10 cellular contexts compared by ENCODE assay signal in genomic region chr3:110343945-110344344, GRCh38.
DNase-seq lines count a peak whose midpoint lies in the region; ATAC-seq and TF ChIP-seq lines count a peak whose summit lies in the region.
"Had no signal": no experiment of that assay in that cellular context is flagged by ENCODE, and none has a peak within 500 bp of the region (broad histone marks: within the 10 kb centered on the region; RNA-seq: fewer than 3 reads in every experiment).

No MANE protein-coding gene starts in this region.

- H2AFZ ChIP-seq in ACC112 (ENCODE audit: low read length, unreplicated experiment), result peak overlapping the region; percentile 31

- H3K9me3 Mint-ChIP-seq in activated T-helper 17 cell treated with anti-CD3 and anti-CD28 coated beads, Interleukin-2, amount 50 U/mL, for 72 hours, result no peaks in the 10 kb centered on the region
- H3K9me3 Mint-ChIP-seq in glutamatergic neuron (ENCODE audit: unreplicated experiment), result no peaks in the 10 kb centered on the region

- no peak overlapping the region for H3K27ac Mint-ChIP-seq in activated T-helper 17 cell treated with anti-CD3 and anti-CD28 coated beads, Interleukin-2, amount 50 U/mL, for 72 hours
- no peak overlapping the region for H3K27ac Mint-ChIP-seq in glutamatergic neuron (ENCODE audit: unreplicated experiment)

- TF ChIP-seq CTCF in glutamatergic neuron (IDR thresholded peaks at IDR 0.05; ENCODE audit: partially characterized antibody, unreplicated experiment), result no peak

- no peak overlapping the region for H3K4me3 Mint-ChIP-seq in activated T-helper 17 cell treated with anti-CD3 and anti-CD28 coated beads, Interleukin-2, amount 50 U/mL, for 72 hours
- no peak overlapping the region for H3K4me3 Mint-ChIP-seq in glutamatergic neuron (ENCODE audit: unreplicated experiment)

- DNase-seq in T1000 (lab: John Stamatoyannopoulos, UW) (no peak), activated gamma-delta T cell treated with Interleukin-2 at 50 U/mL for 16 hours (no peak), GM19240 (ENCODE audit: insufficient read length, low spot score) (no peak), glutamatergic neuron (no peak)
- DNase-seq: activated effector memory CD4-positive, alpha-beta T cell treated with anti-CD3 and anti-CD28 coated beads, Interleukin-2, amount 50 U/mL, for 16 hours; NCI-H1048 had no signal

- H3K36me3 ChIP-seq in ACC112 (ENCODE audit: insufficient read depth, low read length), result no peaks in the 10 kb centered on the region

- H3K79me2 ChIP-seq in ACC112 (ENCODE audit: control insufficient read depth, insufficient read depth, low read length, unreplicated experiment), result no peaks in the 10 kb centered on the region

- ATAC-seq in GM19463 (IDR thresholded peaks at IDR 0.05; ENCODE audit: unreplicated experiment) (peak; percentile 91), HG03045 (IDR thresholded peaks at IDR 0.05; ENCODE audit: unreplicated experiment) (peak; percentile 79)
- peak; percentile 29 for ATAC-seq in activated T-helper 17 cell treated with anti-CD3 and anti-CD28 coated beads, Interleukin-2, amount 50 U/mL, for 72 hours (replicated peaks)

- H3K4me1 ChIP-seq in ACC112 (ENCODE audit: control insufficient read depth, insufficient read depth, low read length, unreplicated experiment), result peaks cover 20% of the 10 kb centered on the region

- no peak overlapping the region for H3K27ac ChIP-seq in ACC112 (ENCODE audit: low read depth, low read length)

- no peaks in the 10 kb centered on the region for H3K27me3 Mint-ChIP-seq in activated T-helper 17 cell treated with anti-CD3 and anti-CD28 coated beads, Interleukin-2, amount 50 U/mL, for 72 hours
- no peaks in the 10 kb centered on the region for H3K27me3 Mint-ChIP-seq in glutamatergic neuron (ENCODE audit: unreplicated experiment)

- H3K4me3 ChIP-seq in ACC112 (ENCODE audit: low read depth, low read length), result no peak overlapping the region

- H3K27me3 ChIP-seq in ACC112 (ENCODE audit: insufficient read depth, low read length), result no peaks in the 10 kb centered on the region

- H3K4me1 Mint-ChIP-seq in activated T-helper 17 cell treated with anti-CD3 and anti-CD28 coated beads, Interleukin-2, amount 50 U/mL, for 72 hours, result no peaks in the 10 kb centered on the region
- no peaks in the 10 kb centered on the region for H3K4me1 Mint-ChIP-seq in glutamatergic neuron (ENCODE audit: low read depth, unreplicated experiment)

- no peaks in the 10 kb centered on the region for H3K36me3 Mint-ChIP-seq in activated T-helper 17 cell treated with anti-CD3 and anti-CD28 coated beads, Interleukin-2, amount 50 U/mL, for 72 hours (ENCODE audit: low read depth)
- H3K36me3 Mint-ChIP-seq in glutamatergic neuron (ENCODE audit: unreplicated experiment), result no peaks in the 10 kb centered on the region

Comparison
In these comparisons a context has a peak if more than half of its experiments do, and no peak if none do; other contexts are left out.
1. ATAC-seq: peak in every context shown above with its lines; median percentile 91 in GM19463; 79 in HG03045; 29 in activated T-helper 17 cell treated with anti-CD3 and anti-CD28 coated beads, Interleukin-2, amount 50 U/mL, for 72 hours.